8 cellular contexts compared by ENCODE assay signal in the genomic region with DNA sequence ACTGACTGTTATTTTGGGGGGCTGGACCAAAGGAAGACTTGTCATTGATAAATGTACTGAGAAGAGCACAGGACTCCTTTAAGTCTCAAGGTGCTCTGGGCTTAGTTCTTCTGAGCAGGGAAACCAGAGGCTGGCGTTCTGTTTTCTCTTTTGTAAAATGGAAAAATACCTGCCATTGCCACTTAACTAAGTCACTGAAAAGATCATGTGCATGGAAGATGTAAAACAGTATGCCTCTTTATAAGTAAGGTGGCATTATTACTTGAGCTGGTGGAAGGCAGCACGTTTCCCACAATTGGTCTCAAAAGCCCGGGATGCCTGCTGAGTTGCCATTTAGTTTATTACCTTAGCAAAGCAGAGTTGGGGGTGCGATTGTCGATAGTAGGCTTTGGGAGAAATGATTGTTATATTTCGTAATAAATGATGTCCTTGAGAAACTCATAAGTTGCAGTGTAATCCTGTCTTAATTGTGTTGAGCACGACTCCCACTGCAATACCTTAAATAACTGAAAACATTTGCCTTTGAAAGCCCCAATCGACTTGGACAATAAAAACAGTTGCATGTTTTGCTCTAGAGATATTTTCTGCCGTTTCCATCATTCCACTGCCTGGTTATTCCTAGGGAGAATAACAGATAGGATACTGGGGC. TPM values are rescaled to one million over a fixed set of nuclear protein-coding genes. Genes with fewer than 3 reads are reported as not detected.
DNase-seq lines count a peak whose midpoint lies in the region; ATAC-seq and TF ChIP-seq lines count a peak whose summit lies in the region.

No MANE protein-coding gene starts in this region.

- H3K4me1 Mint-ChIP-seq in activated T-helper 2 cell treated with anti-CD3 and anti-CD28 coated beads, Interferon-gamma antibody, Interleukin-2, Interleukin-4, amounts not matched to agents 10 μg/mL and 5 μg/mL and 100 μg/mL, durations not matched to agents 14 hours and 24 hours and 36 hours (ENCODE audit: low read depth): peaks cover 52% of the 10 kb centered on the region

- H3K27ac ChIP-seq in SK-N-SH (ENCODE audit: low read depth in 2 of 2, low read length in 1 of 2) (peak overlapping the region; percentile 79 to 89), substantia nigra (ENCODE audit: low read depth, low read length, poor library complexity, severe bottlenecking) (peak overlapping the region; percentile 81)

- ATAC-seq in SK-N-SH treated with all-trans-retinoic acid at 6 μM for 48 hours: no peak
- no peak for ATAC-seq in GM21737 (IDR thresholded peaks at IDR 0.05; ENCODE audit: unreplicated experiment)

- CTCF ChIA-PET in SK-N-SH (lab: Yijun Ruan, JAX): interaction anchor here (0.7 to 1.9 kb wide), 5 partner anchors 11 to 143 kb away, joined by 3 to 9 read pairs (median 3); no protein-coding TSS in a partner anchor

- H3K4me2 ChIP-seq in SK-N-SH: peak overlapping the region; percentile 82

- peak overlapping the region; percentile 82 for H2AFZ ChIP-seq in SK-N-SH (ENCODE audit: low read depth)

- no peaks in the 10 kb centered on the region; the same call in 1 of the 2 replicates for H4K20me1 ChIP-seq in SK-N-SH (ENCODE audit: insufficient read depth)

- no peaks in the 10 kb centered on the region for H3K9me3 Mint-ChIP-seq in activated T-helper 2 cell treated with anti-CD3 and anti-CD28 coated beads, Interferon-gamma antibody, Interleukin-2, Interleukin-4, amounts not matched to agents 10 μg/mL and 5 μg/mL and 100 μg/mL, durations not matched to agents 14 hours and 24 hours and 36 hours

- peak overlapping the region; percentile 97 for H3K27ac Mint-ChIP-seq in activated T-helper 2 cell treated with anti-CD3 and anti-CD28 coated beads, Interferon-gamma antibody, Interleukin-2, Interleukin-4, amounts not matched to agents 10 μg/mL and 5 μg/mL and 100 μg/mL, durations not matched to agents 14 hours and 24 hours and 36 hours

- H3K4me3 ChIP-seq in SK-N-SH (ENCODE audit: low read depth in 2 of 2, low read length in 1 of 2) (peak overlapping the region; percentile 67 to 78), iPS-18c (ENCODE audit: insufficient read depth, low read depth, low read length) (peak overlapping the region; percentile 84)

- H3K36me3 ChIP-seq in SK-N-SH (replicated peaks in 1 of 2; ENCODE audit: control insufficient read depth in 1 of 2, insufficient read depth in 2 of 2, low read length in 1 of 2): no peaks in the 10 kb centered on the region

- no peak for TF ChIP-seq EP300 in SK-N-SH (IDR thresholded peaks at IDR 0.05; ENCODE audit: borderline replicate concordance in 1 of 2, low read depth in 1 of 2, low read length in 1 of 2)

- no peak for TF ChIP-seq CTCF in SK-N-SH (IDR thresholded peaks at IDR 0.05)

- no peaks in the 10 kb centered on the region for H3K27me3 ChIP-seq in SK-N-SH (ENCODE audit: insufficient read depth)

- peaks cover 4 to 6% of the 10 kb centered on the region in 2 experiments; a peak in 1 of 4 replicates for H3K4me1 ChIP-seq in SK-N-SH (ENCODE audit: control insufficient read depth in 1 of 2, insufficient read depth in 2 of 2, low read depth in 1 of 2, low read length in 1 of 2)

- POLR2A ChIA-PET in SK-N-SH (lab: Yijun Ruan, JAX): interaction anchor here (1.2 kb wide), 1 partner anchor 141 kb away, joined by 3 read pairs; no protein-coding TSS in a partner anchor

- H3K9ac ChIP-seq in SK-N-SH: peak overlapping the region; percentile 64

- peaks cover 64% of the 10 kb centered on the region for H3K79me2 ChIP-seq in SK-N-SH (ENCODE audit: insufficient read depth)

- peak overlapping the region; percentile 92 for H3K4me3 Mint-ChIP-seq in activated T-helper 2 cell treated with anti-CD3 and anti-CD28 coated beads, Interferon-gamma antibody, Interleukin-2, Interleukin-4, amounts not matched to agents 10 μg/mL and 5 μg/mL and 100 μg/mL, durations not matched to agents 14 hours and 24 hours and 36 hours (ENCODE audit: low read depth)

- WGBS in SK-N-SH (ENCODE audit: low lambda C conversion rate): 63% methylated on average over 9 of the region's 9 CpGs

- H3F3A ChIP-seq in SK-N-SH (replicated peaks; ENCODE audit: insufficient read depth): peaks cover 4% of the 10 kb centered on the region

- no peaks in the 10 kb centered on the region for H3K9me2 ChIP-seq in SK-N-SH

- H3K27me3 Mint-ChIP-seq in activated T-helper 2 cell treated with anti-CD3 and anti-CD28 coated beads, Interferon-gamma antibody, Interleukin-2, Interleukin-4, amounts not matched to agents 10 μg/mL and 5 μg/mL and 100 μg/mL, durations not matched to agents 14 hours and 24 hours and 36 hours (ENCODE audit: low read depth): no peaks in the 10 kb centered on the region

- H3K36me3 Mint-ChIP-seq in activated T-helper 2 cell treated with anti-CD3 and anti-CD28 coated beads, Interferon-gamma antibody, Interleukin-2, Interleukin-4, amounts not matched to agents 10 μg/mL and 5 μg/mL and 100 μg/mL, durations not matched to agents 14 hours and 24 hours and 36 hours (ENCODE audit: low read depth): peaks cover 71% of the 10 kb centered on the region

- no peak for TF ChIP-seq RAD21 in SK-N-SH (IDR thresholded peaks at IDR 0.05; ENCODE audit: low read length)

- H3K9me3 ChIP-seq in SK-N-SH: 0 out of 2 replicates have a peak, but pooled peaks cover 4% of the 10 kb centered on the region
- no peaks in the 10 kb centered on the region for H3K9me3 ChIP-seq in iPS-18c (ENCODE audit: control insufficient read depth, insufficient read depth, low read length)

- intact Hi-C loops in activated T-helper 2 cell treated with anti-CD3 and anti-CD28 coated beads, Interferon-gamma antibody, Interleukin-2, Interleukin-4, amounts not matched to agents 10 μg/mL and 5 μg/mL and 100 μg/mL, durations not matched to agents 14 hours and 24 hours and 36 hours (cut with micrococcal nuclease): loop anchor here (1.0 to 10.0 kb wide), 9 partner anchors 153 to 1125 kb away; no protein-coding TSS in a partner anchor

- DNase-seq in SK-N-SH (no peak), substantia nigra (lab: John Stamatoyannopoulos, UW) (no peak), ureter (ENCODE audit: low spot score) (no peak)
- no peak for DNase-seq in activated T-helper 2 cell treated with anti-CD3 and anti-CD28 coated beads, Interferon-gamma antibody, Interleukin-2, Interleukin-4, amounts not matched to agents 10 μg/mL and 5 μg/mL and 100 μg/mL, durations not matched to agents 14 hours and 24 hours and 36 hours (ENCODE audit: low spot score)
- DNase-seq in central memory CD4-positive, alpha-beta T cell: no peak

TF ChIP-seq in SK-N-SH, 30 proteins besides CTCF, POLR2A, EP300 and RAD21 (continues in another document):
- TF ChIP-seq EZH2phosphoT487 (IDR thresholded peaks at IDR 0.05; ENCODE audit: borderline replicate concordance, low read depth) (no peak), MEF2A (IDR thresholded peaks at IDR 0.05; ENCODE audit: borderline replicate concordance, low read depth) (no peak), ELF1 (IDR thresholded peaks at IDR 0.05) (no peak), MXI1 (IDR thresholded peaks at IDR 0.05; ENCODE audit: low read depth, low read length) (no peak)
- TF ChIP-seq, protein P1, sequence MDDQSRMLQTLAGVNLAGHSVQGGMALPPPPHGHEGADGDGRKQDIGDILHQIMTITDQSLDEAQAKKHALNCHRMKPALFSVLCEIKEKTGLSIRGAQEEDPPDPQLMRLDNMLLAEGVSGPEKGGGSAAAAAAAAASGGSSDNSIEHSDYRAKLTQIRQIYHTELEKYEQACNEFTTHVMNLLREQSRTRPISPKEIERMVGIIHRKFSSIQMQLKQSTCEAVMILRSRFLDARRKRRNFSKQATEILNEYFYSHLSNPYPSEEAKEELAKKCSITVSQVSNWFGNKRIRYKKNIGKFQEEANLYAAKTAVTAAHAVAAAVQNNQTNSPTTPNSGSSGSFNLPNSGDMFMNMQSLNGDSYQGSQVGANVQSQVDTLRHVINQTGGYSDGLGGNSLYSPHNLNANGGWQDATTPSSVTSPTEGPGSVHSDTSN (IDR thresholded peaks at IDR 0.05): no peak

TF ChIP-seq in SK-N-SH treated with all-trans-retinoic acid at 6 μM for 48 hours, 23 proteins besides CTCF, POLR2A, EP300 and RAD21 (continues in another document):
- TF ChIP-seq GLIS3 (CRISPR knock-in tag; IDR thresholded peaks at IDR 0.05): no peak
- TF ChIP-seq, protein P2, sequence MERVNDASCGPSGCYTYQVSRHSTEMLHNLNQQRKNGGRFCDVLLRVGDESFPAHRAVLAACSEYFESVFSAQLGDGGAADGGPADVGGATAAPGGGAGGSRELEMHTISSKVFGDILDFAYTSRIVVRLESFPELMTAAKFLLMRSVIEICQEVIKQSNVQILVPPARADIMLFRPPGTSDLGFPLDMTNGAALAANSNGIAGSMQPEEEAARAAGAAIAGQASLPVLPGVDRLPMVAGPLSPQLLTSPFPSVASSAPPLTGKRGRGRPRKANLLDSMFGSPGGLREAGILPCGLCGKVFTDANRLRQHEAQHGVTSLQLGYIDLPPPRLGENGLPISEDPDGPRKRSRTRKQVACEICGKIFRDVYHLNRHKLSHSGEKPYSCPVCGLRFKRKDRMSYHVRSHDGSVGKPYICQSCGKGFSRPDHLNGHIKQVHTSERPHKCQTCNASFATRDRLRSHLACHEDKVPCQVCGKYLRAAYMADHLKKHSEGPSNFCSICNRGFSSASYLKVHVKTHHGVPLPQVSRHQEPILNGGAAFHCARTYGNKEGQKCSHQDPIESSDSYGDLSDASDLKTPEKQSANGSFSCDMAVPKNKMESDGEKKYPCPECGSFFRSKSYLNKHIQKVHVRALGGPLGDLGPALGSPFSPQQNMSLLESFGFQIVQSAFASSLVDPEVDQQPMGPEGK (CRISPR knock-in tag; IDR thresholded peaks at IDR 0.05; ENCODE audit: borderline replicate concordance): no peak
- no peak for TF ChIP-seq RARB (CRISPR knock-in tag; IDR thresholded peaks at IDR 0.05)
- TF ChIP-seq, protein P3, sequence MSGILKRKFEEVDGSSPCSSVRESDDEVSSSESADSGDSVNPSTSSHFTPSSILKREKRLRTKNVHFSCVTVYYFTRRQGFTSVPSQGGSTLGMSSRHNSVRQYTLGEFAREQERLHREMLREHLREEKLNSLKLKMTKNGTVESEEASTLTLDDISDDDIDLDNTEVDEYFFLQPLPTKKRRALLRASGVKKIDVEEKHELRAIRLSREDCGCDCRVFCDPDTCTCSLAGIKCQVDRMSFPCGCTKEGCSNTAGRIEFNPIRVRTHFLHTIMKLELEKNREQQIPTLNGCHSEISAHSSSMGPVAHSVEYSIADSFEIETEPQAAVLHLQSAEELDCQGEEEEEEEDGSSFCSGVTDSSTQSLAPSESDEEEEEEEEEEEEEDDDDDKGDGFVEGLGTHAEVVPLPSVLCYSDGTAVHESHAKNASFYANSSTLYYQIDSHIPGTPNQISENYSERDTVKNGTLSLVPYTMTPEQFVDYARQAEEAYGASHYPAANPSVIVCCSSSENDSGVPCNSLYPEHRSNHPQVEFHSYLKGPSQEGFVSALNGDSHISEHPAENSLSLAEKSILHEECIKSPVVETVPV (CRISPR knock-in tag; IDR thresholded peaks at IDR 0.05): no peak
- TF ChIP-seq ZFP3 (CRISPR knock-in tag; IDR thresholded peaks at IDR 0.05): no peak

RNA-seq across cellular contexts. Expression of a gene that starts 3.6 kb away (rescaled TPM):
- polyA plus RNA-seq in SK-N-SH (2012; rRNA removed): 3.4 and 3.7 TPM in 2 replicates
- polyA plus RNA-seq in SK-N-SH (2012; cell fraction: cytosol; rRNA removed): 2.5 and 2.8 TPM in 2 replicates
- 6.3 and 6.7 TPM in 2 replicates for polyA plus RNA-seq in SK-N-SH (2012; cell fraction: nucleus; rRNA removed)
- 55.9 and 57.7 TPM in 2 replicates for total RNA-seq in activated T-helper 2 cell treated with anti-CD3 and anti-CD28 coated beads, Interferon-gamma antibody, Interleukin-2, Interleukin-4, amounts not matched to agents 10 μg/mL and 5 μg/mL and 100 μg/mL, durations not matched to agents 14 hours and 24 hours and 36 hours
- total RNA-seq in ureter: 17.5 TPM
